ENCODE assay signal across 12 cellular contexts in genomic region chr2:72695676-72696075, GRCh38.
"Had no signal": no experiment of that assay in that cellular context is flagged by ENCODE, and none has a peak within 500 bp of the region (broad histone marks: within the 10 kb centered on the region; RNA-seq: fewer than 3 reads in every experiment).

No MANE protein-coding gene starts in this region.

- ATAC-seq: foreskin keratinocyte; stimulated activated memory B cell treated with anti-CD40 and anti-IgM and Interleukin-4, amounts not matched to agents 10 μg/mL and 1 μg/mL and 100 μg/mL, for 72 hours had no signal

- H3K4me3 ChIP-seq: colonic mucosa, spleen, tibial nerve had no signal

- DNase-seq: activated B cell treated with CpG ODN at 0.5 μM for 24 hours; activated CD4-positive, alpha-beta T cell treated with anti-CD3 and anti-CD28 coated beads, Interleukin-2, amount 10 ng/mL, durations not matched to agents 24 days and 14 days; activated CD8-positive, alpha-beta memory T cell treated with anti-CD3 and anti-CD28 coated beads for 24 hours; activated naive CD4-positive, alpha-beta T cell treated with Interleukin-2 at 50 U/mL for 16 hours; colonic mucosa; foreskin keratinocyte; right lobe of liver; spleen; stimulated activated CD4-positive, alpha-beta T cell treated with anti-CD3 and anti-CD28 coated beads, Interleukin-1b, Interleukin-23, amount 100 ng/mL, for 48 hours had no signal

- H3K36me3 ChIP-seq: colonic mucosa, neutrophil, right lobe of liver, spleen had no signal

- H3K9me3 ChIP-seq: colonic mucosa, neutrophil, right lobe of liver, spleen, tibial nerve had no signal

- H3K4me1 ChIP-seq: colonic mucosa, foreskin keratinocyte had no signal

- H3K27ac ChIP-seq: colonic mucosa, foreskin keratinocyte, neutrophil, right lobe of liver, spleen, tibial nerve had no signal

- H3K27me3 ChIP-seq: colonic mucosa, foreskin keratinocyte, neutrophil, right lobe of liver, spleen, tibial nerve had no signal
